ENCODE assay signal across 3 cellular contexts in genomic region chr4:177323416-177323815, GRCh38.
TF ChIP-seq lines count a peak whose summit lies in the region.

No MANE protein-coding gene starts in this region.

TF ChIP-seq in A549, 52 proteins besides CTCF, POLR2A, EP300 and RAD21:
- no peak for TF ChIP-seq HOXB13 (CRISPR knock-in tag; IDR thresholded peaks at IDR 0.05; ENCODE audit: low read depth)
- no peak for TF ChIP-seq HMGXB4 (CRISPR knock-in tag; IDR thresholded peaks at IDR 0.05; ENCODE audit: borderline replicate concordance)
- TF ChIP-seq NPAS2 (CRISPR knock-in tag; IDR thresholded peaks at IDR 0.05; ENCODE audit: borderline replicate concordance), result no peak
- TF ChIP-seq BHLHE40 (IDR thresholded peaks at IDR 0.05; ENCODE audit: low read depth, low read length), result no peak
- no peak for TF ChIP-seq FOSL2 (IDR thresholded peaks at IDR 0.05)
- TF ChIP-seq FOSL2 (CRISPR knock-in tag; IDR thresholded peaks at IDR 0.05), result no peak
- no peak for TF ChIP-seq HEYL (CRISPR knock-in tag; IDR thresholded peaks at IDR 0.05)
- TF ChIP-seq HDAC2 (IDR thresholded peaks at IDR 0.05), result no peak
- no peak for TF ChIP-seq RARB (CRISPR knock-in tag; IDR thresholded peaks at IDR 0.05)
- no peak for TF ChIP-seq CBX8 (IDR thresholded peaks at IDR 0.05)
- TF ChIP-seq SREBF2 (IDR thresholded peaks at IDR 0.05), result no peak
- no peak for TF ChIP-seq MAZ (IDR thresholded peaks at IDR 0.05; ENCODE audit: borderline replicate concordance, low read depth, low read length)
- TF ChIP-seq MYC (IDR thresholded peaks at IDR 0.05; ENCODE audit: borderline replicate concordance, low read length), result no peak
- no peak for TF ChIP-seq E2F6 (IDR thresholded peaks at IDR 0.05; ENCODE audit: borderline replicate concordance, low read depth)

TF ChIP-seq in SK-N-SH, 30 proteins besides CTCF, POLR2A, EP300 and RAD21:
- TF ChIP-seq ELF1 (IDR thresholded peaks at IDR 0.05) (no peak), RCOR1 (IDR thresholded peaks at IDR 0.05; ENCODE audit: low read length) (peak; percentile 49; the same call in 1 of the 2 replicates), USF1 (IDR thresholded peaks at IDR 0.05; ENCODE audit: borderline replicate concordance, low read depth) (no peak), IRF3 (IDR thresholded peaks at IDR 0.05; ENCODE audit: low read depth, low read length) (no peak), MXI1 (IDR thresholded peaks at IDR 0.05; ENCODE audit: low read depth, low read length) (0 out of 2 replicates have a peak, but pooled peaks have one; percentile 10), TCF12 (IDR thresholded peaks at IDR 0.05) (0 out of 2 replicates have a peak, but pooled peaks have one; percentile 6), CHD2 (IDR thresholded peaks at IDR 0.05; ENCODE audit: low read length, partially characterized antibody) (peak; percentile 60), GATA2 (CRISPR knock-in tag; IDR thresholded peaks at IDR 0.05) (peak; percentile 91)

TF ChIP-seq in endothelial cell of umbilical vein, 7 proteins besides CTCF, POLR2A, EP300 and RAD21:
- TF ChIP-seq MYC (IDR thresholded peaks at IDR 0.05; ENCODE audit: low read depth, low read length) (no peak), MAX (IDR thresholded peaks at IDR 0.05; ENCODE audit: insufficient read depth, insufficient read length) (no peak), POLR2AphosphoS5 (IDR thresholded peaks at IDR 0.05; ENCODE audit: insufficient read depth, low read depth, low read length) (no peak), FOS (IDR thresholded peaks at IDR 0.05; ENCODE audit: borderline replicate concordance, insufficient read depth, low read length) (no peak), GATA2 (IDR thresholded peaks at IDR 0.05; ENCODE audit: insufficient read depth, insufficient read length, low read depth, low read length) (no peak), JUN (IDR thresholded peaks at IDR 0.05; ENCODE audit: borderline replicate concordance, insufficient read depth, insufficient read length, low read depth) (no peak), EZH2 (IDR thresholded peaks at IDR 0.05; ENCODE audit: borderline replicate concordance, low read depth, low read length, severe bottlenecking) (no peak)
